Comparison of ENCODE assay signal across 8 cellular contexts in genomic region chr19:46661020-46661731, GRCh38. TPM values are rescaled to one million over a fixed set of nuclear protein-coding genes. Genes with fewer than 3 reads are reported as not detected.
DNase-seq lines count a peak whose midpoint lies in the region; ATAC-seq, FAIRE-seq and TF ChIP-seq lines count a peak whose summit lies in the region.

Gene DACT3 (minus strand): TSS chr19:46661182. CDS start chr19:46661064, 118 bp downstream.

- peak; percentile 88 for ATAC-seq in GM18505 (IDR thresholded peaks at IDR 0.05; ENCODE audit: unreplicated experiment)
- peak; percentile 89 for ATAC-seq in HG03025 (IDR thresholded peaks at IDR 0.05; ENCODE audit: low FRiP score, unreplicated experiment)

- FAIRE-seq in urothelium cell line (lab: Jason Lieb, UNC), result peak; percentile 89

- no peak for TF ChIP-seq POLR2A in GM18505 (IDR thresholded peaks at IDR 0.05; ENCODE audit: borderline replicate concordance, extremely low read depth, insufficient read depth, insufficient read length)

- H3K4me3 ChIP-seq in astrocyte of the spinal cord (ENCODE audit: low read depth, low read length), result peak within 1 kb of the TSS; percentile 43

- in situ Hi-C loops in astrocyte of the spinal cord (cut with HindIII; ENCODE audit: low sequenced_read_pairs), result no loop called here

- TF ChIP-seq CTCF in astrocyte of the spinal cord (IDR thresholded peaks at IDR 0.05; ENCODE audit: low read depth, low read length), result no peak

- DNase-seq in NCI-H2029 treated with DMSO at 0.1 percent for 48 hours (lab: John Stamatoyannopoulos, UW) (peak; percentile 96), T1000 (lab: John Stamatoyannopoulos, UW) (peak; percentile 99), astrocyte of the spinal cord (ENCODE audit: low read depth, low spot score) (peak; percentile 100), hepatic stellate cell (ENCODE audit: low spot score) (peak; percentile 99), pulmonary artery endothelial cell (ENCODE audit: low read depth, low spot score) (peak; percentile 98), urothelium cell line (ENCODE audit: low spot score) (peak; percentile 99)

RNA-seq across cellular contexts. Expression of gene DACT3, which starts in this region (rescaled TPM):
- 0.66 and 1.3 TPM in 2 replicates for total RNA-seq in pulmonary artery endothelial cell

Comparison
In these comparisons a context has a peak if more than half of its experiments do, and no peak if none do; other contexts are left out.
1. Peak in every context shown above with its lines: DNase-seq, ATAC-seq and H3K4me3 ChIP-seq.